Comparison of ENCODE assay signal across 8 cellular contexts in the genomic region with DNA sequence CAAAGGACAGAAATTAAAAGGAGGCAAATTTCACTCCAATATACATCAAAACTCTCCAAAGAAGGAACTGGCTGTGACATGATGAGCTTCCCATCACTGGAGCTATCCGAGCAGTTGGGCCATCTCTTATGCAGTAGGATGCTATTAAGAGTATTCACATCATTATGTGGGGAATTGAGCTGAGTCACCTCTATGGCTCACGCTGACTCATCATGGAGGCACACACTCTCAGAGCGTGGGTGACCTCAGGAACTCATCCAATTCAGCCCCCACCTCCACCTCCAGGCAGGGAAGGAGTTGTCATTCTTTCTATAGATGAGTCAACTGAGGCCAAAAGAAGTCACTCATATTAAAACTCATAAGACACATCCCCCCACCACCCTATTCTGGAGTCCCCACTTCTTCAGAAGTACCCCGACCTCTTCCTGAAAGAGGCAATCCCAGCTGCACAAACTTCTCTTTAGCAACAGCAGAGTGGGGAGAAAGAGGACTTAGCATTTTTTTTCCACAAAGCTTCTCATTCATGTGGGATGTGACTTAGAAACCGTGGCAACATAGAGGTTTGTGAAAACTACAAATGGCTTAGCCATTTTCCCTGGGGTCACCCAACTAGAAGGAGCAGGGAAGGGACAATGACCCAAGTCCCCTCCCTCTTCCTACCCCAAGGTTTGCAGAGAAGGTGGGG. TPM values are rescaled to one million over a fixed set of nuclear protein-coding genes. Genes with fewer than 3 reads are reported as not detected.
DNase-seq lines count a peak whose midpoint lies in the region; ATAC-seq and TF ChIP-seq lines count a peak whose summit lies in the region.

No MANE protein-coding gene starts in this region.

- H3K27me3 ChIP-seq in breast epithelium = no peaks in the 10 kb centered on the region
- no peaks in the 10 kb centered on the region for H3K27me3 ChIP-seq in CD8-positive, alpha-beta T cell (ENCODE audit: insufficient read depth, low read length)

- POLR2A ChIA-PET in MCF 10A (lab: Yijun Ruan, JAX) = interaction anchor here (0.6 to 0.9 kb wide), 2 partner anchors 23 to 649 kb away, joined by 3 read pairs; no protein-coding TSS in a partner anchor
- POLR2A ChIA-PET in CD8-positive, alpha-beta T cell (lab: Charles Lee) = no interaction called here

- H3K27ac ChIP-seq in breast epithelium = no peak overlapping the region
- H3K27ac ChIP-seq in CD8-positive, alpha-beta T cell (ENCODE audit: low read depth, low read length) = no peak overlapping the region

- H3K9me3 Mint-ChIP-seq in MCF 10A (ENCODE audit: unreplicated experiment) (no peaks in the 10 kb centered on the region), chondrocyte (ENCODE audit: low read depth) (no peaks in the 10 kb centered on the region)
- H3K9me3 Mint-ChIP-seq in CD8-positive, alpha-beta T cell = no peaks in the 10 kb centered on the region

- H3K36me3 ChIP-seq in breast epithelium = no peaks in the 10 kb centered on the region
- H3K36me3 ChIP-seq in CD8-positive, alpha-beta T cell (ENCODE audit: insufficient read depth, low read length) = no peaks in the 10 kb centered on the region

- CTCF ChIA-PET in MCF 10A (lab: Yijun Ruan, JAX) = interaction anchor here (0.6 to 1.7 kb wide), 7 partner anchors 8 to 656 kb away, joined by 3 to 9 read pairs (median 3); no protein-coding TSS in a partner anchor
- CTCF ChIA-PET in CD8-positive, alpha-beta T cell (lab: Charles Lee) = no interaction called here

- H3K4me3 ChIP-seq in breast epithelium = no peak overlapping the region
- H3K4me3 ChIP-seq in NB4 (ENCODE audit: low read depth, low read length) = no peak overlapping the region
- H3K4me3 ChIP-seq in CD8-positive, alpha-beta T cell (ENCODE audit: low read depth, low read length) = no peak overlapping the region

- no peaks in the 10 kb centered on the region for H3K9me3 ChIP-seq in breast epithelium
- H3K9me3 ChIP-seq in CD8-positive, alpha-beta T cell (ENCODE audit: low read length) = no peaks in the 10 kb centered on the region

- H3K27me3 Mint-ChIP-seq in MCF 10A (ENCODE audit: insufficient read depth, unreplicated experiment) (no peaks in the 10 kb centered on the region), chondrocyte (ENCODE audit: low read depth) (no peaks in the 10 kb centered on the region)
- H3K27me3 Mint-ChIP-seq in CD8-positive, alpha-beta T cell (ENCODE audit: low read depth) = peaks cover 4% of the 10 kb centered on the region

- no peak overlapping the region for H3K4me3 Mint-ChIP-seq in MCF 10A (ENCODE audit: unreplicated experiment)
- no peak overlapping the region for H3K4me3 Mint-ChIP-seq in chondrocyte (ENCODE audit: unreplicated experiment)
- H3K4me3 Mint-ChIP-seq in CD8-positive, alpha-beta T cell = no peak overlapping the region

- TF ChIP-seq CTCF in MCF 10A (IDR thresholded peaks at IDR 0.05; ENCODE audit: unreplicated experiment) (no peak), breast epithelium (IDR thresholded peaks at IDR 0.05) (no peak), NB4 (IDR thresholded peaks at IDR 0.05; ENCODE audit: low read depth, low read length) (no peak), chondrocyte (IDR thresholded peaks at IDR 0.05) (no peak)
- TF ChIP-seq CTCF in CD8-positive, alpha-beta T cell (IDR thresholded peaks at IDR 0.05) = no peak

- intact Hi-C loops in MCF 10A (cut with micrococcal nuclease) (no loop called here), breast epithelium (cut with DNase I; ENCODE audit: low total_unique reads) (no loop called here)
- intact Hi-C loops in CD8-positive, alpha-beta T cell (cut with DNase I, micrococcal nuclease) = no loop called here

- no peaks in the 10 kb centered on the region for H3K4me1 ChIP-seq in breast epithelium
- H3K4me1 ChIP-seq in CD8-positive, alpha-beta T cell (ENCODE audit: insufficient read depth, low read length) = no peaks in the 10 kb centered on the region

- no peak overlapping the region for H3K27ac Mint-ChIP-seq in MCF 10A (ENCODE audit: low read depth, unreplicated experiment)
- H3K27ac Mint-ChIP-seq in chondrocyte (ENCODE audit: unreplicated experiment) = peak overlapping the region; percentile 88
- H3K27ac Mint-ChIP-seq in CD8-positive, alpha-beta T cell = no peak overlapping the region

- DNase-seq in MCF 10A (ENCODE audit: unreplicated experiment) (peak; percentile 98), breast epithelium (ENCODE audit: low spot score in 2 of 2) (no peak), NB4 (ENCODE audit: low read depth) (peak; percentile 79), chondrocyte (ENCODE audit: low spot score) (no peak), smooth muscle cell of the brain vasculature (ENCODE audit: low read depth, low spot score) (peak; percentile 90), globus pallidus (ENCODE audit: low spot score) (no peak), NCI-H82 treated with DMSO at 0.1 percent for 48 hours (lab: John Stamatoyannopoulos, UW; ENCODE audit: unreplicated experiment) (no peak)
- no peak for DNase-seq in CD8-positive, alpha-beta T cell

- H3K36me3 Mint-ChIP-seq in MCF 10A (ENCODE audit: insufficient read depth, unreplicated experiment) = no peaks in the 10 kb centered on the region
- no peaks in the 10 kb centered on the region for H3K36me3 Mint-ChIP-seq in chondrocyte (ENCODE audit: low read depth)
- no peaks in the 10 kb centered on the region for H3K36me3 Mint-ChIP-seq in CD8-positive, alpha-beta T cell

- H3K4me1 Mint-ChIP-seq in MCF 10A (ENCODE audit: insufficient read depth, unreplicated experiment) = peaks cover 8% of the 10 kb centered on the region
- peaks cover 47% of the 10 kb centered on the region for H3K4me1 Mint-ChIP-seq in chondrocyte (ENCODE audit: low read depth)
- no peaks in the 10 kb centered on the region for H3K4me1 Mint-ChIP-seq in CD8-positive, alpha-beta T cell (ENCODE audit: low read depth)

- TF ChIP-seq POLR2A in breast epithelium (IDR thresholded peaks at IDR 0.05) (no peak), NB4 (IDR thresholded peaks at IDR 0.05; ENCODE audit: extremely low read depth, insufficient read length) (no peak)

- no peak for ATAC-seq in CD8-positive, alpha-beta T cell

- BruUV-seq in MCF 10A (replicated peaks; lab: Mats Ljungman, UMichigan) = no TSS peak

RNA-seq across cellular contexts. Expression of a gene that starts 32.5 kb away (rescaled TPM):
- not detected in 2 replicates for total RNA-seq in MCF 10A (2022)
- total RNA-seq in breast epithelium = 1 to 10 TPM in 1 of 3 donors, under 1 TPM in 1, not detected in 1; 0.15 to 1.6 TPM
- total RNA-seq in chondrocyte = not detected in 3 replicates
- not detected for total RNA-seq in CD8-positive, alpha-beta T cell

Comparison
In these comparisons a context has a peak if more than half of its experiments do, and no peak if none do; other contexts are left out.
1. DNase-seq: peak in MCF 10A (single experiment), NB4 (single experiment) and smooth muscle cell of the brain vasculature (single experiment); none in breast epithelium (0 of 2), chondrocyte (single experiment), globus pallidus (single experiment), CD8-positive, alpha-beta T cell (0 of 7) and NCI-H82 treated with DMSO at 0.1 percent for 48 hours (single experiment).